In genomic region chr14:51638071-51638944, GRCh38 we compare ENCODE assay signal across 9 cellular contexts. TPM values are rescaled to one million over a fixed set of nuclear protein-coding genes. Genes with fewer than 3 reads are reported as not detected.
DNase-seq lines count a peak whose midpoint lies in the region; ATAC-seq, FAIRE-seq and TF ChIP-seq lines count a peak whose summit lies in the region.
"Had no signal": no experiment of that assay in that cellular context is flagged by ENCODE, and none has a peak within 500 bp of the region (broad histone marks: within the 10 kb centered on the region; RNA-seq: fewer than 3 reads in every experiment).

No MANE protein-coding gene starts in this region.

- DNase-seq in HFFc6 (peak; percentile 44), astrocyte (ENCODE audit: low read depth) (peak; percentile 64), iris pigment epithelial cell (ENCODE audit: low read depth) (peak; percentile 33), tibial artery (peak; percentile 38 to 80), head of caudate nucleus (no peak)
- DNase-seq in stimulated activated CD4-positive, alpha-beta T cell treated with anti-CD3 and anti-CD28 coated beads, Interleukin-4, amount 100 ng/mL, for 24 hours = no peak
- DNase-seq: activated CD4-positive, alpha-beta memory T cell treated with anti-CD3 and anti-CD28 coated beads, Interleukin-2, amount 10 ng/mL, durations not matched to agents 7 days and 5 days; NCI-H2171 had no signal

- no peaks in the 10 kb centered on the region for H4K20me1 ChIP-seq in astrocyte (ENCODE audit: insufficient read depth, low read length)

- H3K4me3 ChIP-seq in astrocyte (ENCODE audit: insufficient read depth, low read depth, low read length) (no peak overlapping the region), tibial artery (no peak overlapping the region)

- peak; percentile 45 for FAIRE-seq in astrocyte (lab: Jason Lieb, UNC)

- H3K27ac Mint-ChIP-seq in HFFc6 (peak overlapping the region; percentile 83), astrocyte (ENCODE audit: unreplicated experiment) (peak overlapping the region; percentile 94)
- H3K27ac Mint-ChIP-seq: activated CD4-positive, alpha-beta memory T cell treated with anti-CD3 and anti-CD28 coated beads, Interleukin-2, amount 10 ng/mL, durations not matched to agents 7 days and 5 days had no signal

- no peak overlapping the region for H2AFZ ChIP-seq in astrocyte (ENCODE audit: low read depth, low read length)

- H3K9me3 ChIP-seq in astrocyte (ENCODE audit: insufficient read depth, low read depth, low read length) = no peaks in the 10 kb centered on the region
- H3K9me3 ChIP-seq in tibial artery = no peaks in the 10 kb centered on the region

- H3K4me1 ChIP-seq in astrocyte (ENCODE audit: insufficient read depth, low read length) (peaks cover 17% of the 10 kb centered on the region), tibial artery (peaks cover 0 to 13% (median 6%) of the 10 kb centered on the region in 4 donors)

- peaks cover 68% of the 10 kb centered on the region for H3K4me1 Mint-ChIP-seq in HFFc6 (ENCODE audit: low read depth)
- peaks cover 37% of the 10 kb centered on the region for H3K4me1 Mint-ChIP-seq in astrocyte (ENCODE audit: low read depth, unreplicated experiment)
- H3K4me1 Mint-ChIP-seq: activated CD4-positive, alpha-beta memory T cell treated with anti-CD3 and anti-CD28 coated beads, Interleukin-2, amount 10 ng/mL, durations not matched to agents 7 days and 5 days had no signal

- ATAC-seq in HG02763 (IDR thresholded peaks at IDR 0.05; ENCODE audit: unreplicated experiment) = no peak

- no peaks in the 10 kb centered on the region for H3K79me2 ChIP-seq in astrocyte (ENCODE audit: insufficient read depth, low read length)

- H3K9ac ChIP-seq in astrocyte (ENCODE audit: low read length) = no peak overlapping the region

- H3K27ac ChIP-seq in astrocyte (ENCODE audit: low read depth, low read length) (peak overlapping the region; percentile 8), tibial artery (peak overlapping the region in 1 of 2 donors; percentile 60)

- H3K36me3 ChIP-seq in astrocyte (ENCODE audit: insufficient read depth, low read length) (no peaks in the 10 kb centered on the region), tibial artery (no peaks in the 10 kb centered on the region)

- H3K9me3 Mint-ChIP-seq in HFFc6 (no peaks in the 10 kb centered on the region), astrocyte (ENCODE audit: unreplicated experiment) (no peaks in the 10 kb centered on the region)
- H3K9me3 Mint-ChIP-seq: activated CD4-positive, alpha-beta memory T cell treated with anti-CD3 and anti-CD28 coated beads, Interleukin-2, amount 10 ng/mL, durations not matched to agents 7 days and 5 days had no signal

- H3K4me3 Mint-ChIP-seq in HFFc6 = peak overlapping the region; percentile 56
- no peak overlapping the region for H3K4me3 Mint-ChIP-seq in astrocyte (ENCODE audit: unreplicated experiment)
- H3K4me3 Mint-ChIP-seq: activated CD4-positive, alpha-beta memory T cell treated with anti-CD3 and anti-CD28 coated beads, Interleukin-2, amount 10 ng/mL, durations not matched to agents 7 days and 5 days had no signal

- H3K27me3 Mint-ChIP-seq in HFFc6 (ENCODE audit: insufficient read depth) (peaks cover 4% of the 10 kb centered on the region; the same call in 1 of the 2 replicates), astrocyte (ENCODE audit: low read depth, unreplicated experiment) (no peaks in the 10 kb centered on the region)

- H3K4me2 ChIP-seq in astrocyte (ENCODE audit: low read length) = peak overlapping the region; percentile 46

- no peaks in the 10 kb centered on the region for H3K27me3 ChIP-seq in astrocyte (ENCODE audit: insufficient read depth, low read length)
- no peaks in the 10 kb centered on the region for H3K27me3 ChIP-seq in tibial artery

- TF ChIP-seq CTCF in HFFc6 (IDR thresholded peaks at IDR 0.05) (no peak), astrocyte (IDR thresholded peaks at IDR 0.05; ENCODE audit: insufficient read depth, low read depth, low read length) (no peak), tibial artery (IDR thresholded peaks at IDR 0.05) (no peak)

- H3K36me3 Mint-ChIP-seq in HFFc6 (ENCODE audit: low read depth) = peaks cover 35% of the 10 kb centered on the region
- peaks cover 2% of the 10 kb centered on the region for H3K36me3 Mint-ChIP-seq in astrocyte (ENCODE audit: low read depth, unreplicated experiment)

- intact Hi-C loops in tibial artery (cut with DNase I; ENCODE audit: low total_unique reads) (no loop called here), head of caudate nucleus (cut with DNase I) (no loop called here)

RNA-seq across cellular contexts. Expression of gene FRMD6, which starts 13.4 kb away (rescaled TPM):
- total RNA-seq in HFFc6 (2021; fragmentation: NEBNext Ultra II Directional; extraction: Animal tissue kit (Norgen Biotek cat#: 25700)) = 100 to 1,000 TPM; 379 to 565 (median 420) TPM
- total RNA-seq in astrocyte = 492 and 498 TPM in 2 replicates

Comparison
In these comparisons a context has a peak if more than half of its experiments do, and no peak if none do; other contexts are left out.
1. DNase-seq: peak in HFFc6 (single experiment), astrocyte (single experiment), iris pigment epithelial cell (single experiment) and tibial artery (2 of 2); none in stimulated activated CD4-positive, alpha-beta T cell treated with anti-CD3 and anti-CD28 coated beads, Interleukin-4, amount 100 ng/mL, for 24 hours (single experiment) and head of caudate nucleus (0 of 42).